Comparison of ENCODE assay signal across 20 cellular contexts in the genomic region with DNA sequence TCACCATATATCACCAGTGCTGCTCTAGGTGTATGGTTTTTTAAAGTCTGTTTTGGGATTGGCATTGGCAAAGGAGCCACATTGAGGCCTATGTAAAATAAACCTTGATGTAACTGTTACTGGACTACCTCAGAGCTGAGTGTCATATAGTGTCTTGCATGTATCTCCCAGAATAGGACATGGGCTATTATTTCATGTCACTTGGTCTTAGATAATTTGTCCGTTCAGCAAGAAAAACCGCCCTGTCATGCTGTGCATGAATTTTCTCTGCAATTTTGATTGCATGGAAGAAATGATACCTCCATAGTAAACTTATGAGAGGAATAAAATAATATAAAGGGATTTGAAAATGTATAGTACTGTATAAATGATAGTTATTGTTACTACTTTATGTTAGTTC. TPM values are rescaled to one million over a fixed set of nuclear protein-coding genes. Genes with fewer than 3 reads are reported as not detected.
DNase-seq lines count a peak whose midpoint lies in the region; ATAC-seq, FAIRE-seq and TF ChIP-seq lines count a peak whose summit lies in the region.
"Had no signal": no experiment of that assay in that cellular context is flagged by ENCODE, and none has a peak within 500 bp of the region (broad histone marks: within the 10 kb centered on the region; RNA-seq: fewer than 3 reads in every experiment).

No MANE protein-coding gene starts in this region.

- no peak overlapping the region for H3K14ac ChIP-seq in IMR-90 (replicated peaks; ENCODE audit: low read depth, low read length)

- H3K4me2 ChIP-seq in A549 (no peak overlapping the region), IMR-90 (ENCODE audit: low read depth, low read length) (no peak overlapping the region), PC-9 (no peak overlapping the region)
- H3K4me2 ChIP-seq: BLaER1 had no signal

- no peak overlapping the region for H2AK9ac ChIP-seq in IMR-90 (replicated peaks; ENCODE audit: low read depth, low read length, poor library complexity)

- H3K4me3 Mint-ChIP-seq in activated naive CD8-positive, alpha-beta T cell treated with anti-CD3 and anti-CD28 coated beads for 36 hours, result no peak overlapping the region
- H3K4me3 Mint-ChIP-seq: B cell; CD4-positive, CD25-positive, alpha-beta regulatory T cell; CD8-positive, alpha-beta T cell had no signal

- no peak overlapping the region for H4K91ac ChIP-seq in IMR-90 (ENCODE audit: insufficient read depth, low read depth, low read length)

- no peaks in the 10 kb centered on the region for H3F3A ChIP-seq in PC-9 (ENCODE audit: insufficient read depth, low read depth)

- H3K9me3 Mint-ChIP-seq in activated naive CD8-positive, alpha-beta T cell treated with anti-CD3 and anti-CD28 coated beads for 36 hours, result peaks cover 13% of the 10 kb centered on the region

- H4K8ac ChIP-seq in IMR-90 (ENCODE audit: low read depth in 2 of 2, low read length in 2 of 2), result no peak overlapping the region

- no TSS peak for BruUV-seq in IMR-90 (replicated peaks; lab: Mats Ljungman, UMichigan)
- BruUV-seq in PC-9 (replicated peaks; lab: Mats Ljungman, UMichigan), result no TSS peak

- no peak overlapping the region for H2AFZ ChIP-seq in IMR-90 (replicated peaks; ENCODE audit: low read length, poor library complexity)
- H2AFZ ChIP-seq in PC-9, result no peak overlapping the region
- H2AFZ ChIP-seq: GM23248 had no signal

- peaks cover 33% of the 10 kb centered on the region for H3K36me3 Mint-ChIP-seq in activated naive CD8-positive, alpha-beta T cell treated with anti-CD3 and anti-CD28 coated beads for 36 hours

- peak; percentile 7 for FAIRE-seq in A549 (lab: Jason Lieb, UNC)
- FAIRE-seq: GM12892, H1 had no signal

- WGBS in A549 (ENCODE audit: missing lambda C conversion rate), result 97% methylated on average over 2 of the region's 2 CpGs
- WGBS in IMR-90 (ENCODE audit: extremely low coverage in 2 of 2, insufficient read length in 1 of 2), 2 experiments, result no CpG with 5 or more reads among the region's 2 CpGs
- 55 to 87% (median 65%) methylated on average over 2 of the region's 2 CpGs for WGBS in psoas muscle, 3 donors

- no peaks in the 10 kb centered on the region for H3K9me1 ChIP-seq in IMR-90 (ENCODE audit: insufficient read depth, low read length)

- no peak overlapping the region for H2BK5ac ChIP-seq in IMR-90 (ENCODE audit: low read depth, low read length, poor library complexity, severe bottlenecking)

- H3K23ac ChIP-seq in IMR-90 (ENCODE audit: low read depth, low read length), result no peak overlapping the region

- peaks cover 4 to 10% of the 10 kb centered on the region in 2 experiments; a peak in 1 of 4 replicates for H3K79me1 ChIP-seq in IMR-90 (ENCODE audit: low read depth in 1 of 2, low read length in 2 of 2)

- no peak overlapping the region for H3K27ac Mint-ChIP-seq in activated naive CD8-positive, alpha-beta T cell treated with anti-CD3 and anti-CD28 coated beads for 36 hours
- H3K27ac Mint-ChIP-seq: B cell; CD4-positive, CD25-positive, alpha-beta regulatory T cell; CD8-positive, alpha-beta T cell had no signal

- TF ChIP-seq CTCF in A549 (IDR thresholded peaks at IDR 0.05), result no peak
- no peak for TF ChIP-seq CTCF in IMR-90 (conservative IDR thresholded peaks at IDR 0.05; ENCODE audit: low read depth, low read length)
- no peak for TF ChIP-seq CTCF in PC-9 (conservative IDR thresholded peaks at IDR 0.05)
- TF ChIP-seq CTCF in psoas muscle (IDR thresholded peaks at IDR 0.05), result no peak

- peaks cover 8% of the 10 kb centered on the region; the same call in 1 of the 2 replicates for H3K79me2 ChIP-seq in PC-9 (ENCODE audit: low read depth)

- no peak overlapping the region for H2BK15ac ChIP-seq in IMR-90 (ENCODE audit: low read depth, low read length)

- H3K18ac ChIP-seq in IMR-90 (ENCODE audit: low read depth, low read length), result no peak overlapping the region

- no peak overlapping the region for H3K56ac ChIP-seq in IMR-90 (ENCODE audit: extremely low read depth, insufficient read depth, low read length)

- H3K27ac ChIP-seq in A549, result peak overlapping the region in 1 of 2 experiments; percentile 25; a peak in 2 of 6 replicates
- H3K27ac ChIP-seq in IMR-90 (ENCODE audit: insufficient read depth, low read length), result no peak overlapping the region
- H3K27ac ChIP-seq in PC-9, result peak overlapping the region; percentile 21; the same call in 1 of the 2 replicates
- peak overlapping the region; percentile 63 for H3K27ac ChIP-seq in psoas muscle
- H3K27ac ChIP-seq in effector memory CD4-positive, alpha-beta T cell (ENCODE audit: insufficient read depth, low read length, poor library complexity, severe bottlenecking), result no peak overlapping the region
- H3K27ac ChIP-seq: BLaER1, C4-2B, GM23248 had no signal

- H4K20me1 ChIP-seq in IMR-90 (ENCODE audit: insufficient read depth, low read length) (no peaks in the 10 kb centered on the region), PC-9 (ENCODE audit: insufficient read depth) (peaks cover 8% of the 10 kb centered on the region)
- H4K20me1 ChIP-seq: BLaER1 had no signal

- ATAC-seq in A549, result no peak
- ATAC-seq in IMR-90 (ENCODE audit: low read depth), result no peak
- ATAC-seq in psoas muscle, result peak in 3 of 4 donors; percentile 86 to 89 (median 88)
- no peak for ATAC-seq in HG03457 (IDR thresholded peaks at IDR 0.05; ENCODE audit: unreplicated experiment)
- ATAC-seq: CD8-positive, alpha-beta T cell had no signal

- no peak overlapping the region for H2BK20ac ChIP-seq in IMR-90 (ENCODE audit: low read depth, low read length)

- CTCF ChIA-PET in A549 (lab: Yijun Ruan, JAX), result interaction anchor here (1.0 to 1.5 kb wide), 2 partner anchors 101 to 312 kb away, joined by 4 read pairs; no protein-coding TSS in a partner anchor
- CTCF ChIA-PET in IMR-90 (lab: Yijun Ruan, JAX), result interaction anchor here (1.2 kb wide), 1 partner anchor 10 kb away, joined by 4 read pairs; no protein-coding TSS in a partner anchor
- CTCF ChIA-PET in PC-9 (lab: Charles Lee), result interaction anchor here (0.6 kb wide), 1 partner anchor 465 kb away, joined by 3 read pairs; no protein-coding TSS in a partner anchor

- TF ChIP-seq RAD21 in A549 (conservative IDR thresholded peaks at IDR 0.05 in 1 of 2, IDR thresholded peaks at IDR 0.05 in 1 of 2), result no peak
- no peak for TF ChIP-seq RAD21 in IMR-90 (IDR thresholded peaks at IDR 0.05; ENCODE audit: low read length)

- H3K9ac ChIP-seq in IMR-90 (ENCODE audit: low read depth, low read length), result no peak overlapping the region
- H3K9ac ChIP-seq: BLaER1, GM23248 had no signal

- H3K4me1 ChIP-seq in A549, result no peaks in the 10 kb centered on the region
- H3K4me1 ChIP-seq in IMR-90 (ENCODE audit: control insufficient read depth, insufficient read depth, low read length), result no peaks in the 10 kb centered on the region
- no peaks in the 10 kb centered on the region for H3K4me1 ChIP-seq in PC-9 (replicated peaks; ENCODE audit: insufficient read depth)
- peaks cover 18% of the 10 kb centered on the region for H3K4me1 ChIP-seq in psoas muscle
- H3K4me1 ChIP-seq in effector memory CD4-positive, alpha-beta T cell (ENCODE audit: control insufficient read depth, insufficient read depth, low read length, poor library complexity, severe bottlenecking), result no peaks in the 10 kb centered on the region
- H3K4me1 ChIP-seq: BLaER1, Caco-2 had no signal

- peaks cover 5% of the 10 kb centered on the region; the same call in 1 of the 3 replicates for H3K9me3 ChIP-seq in A549
- H3K9me3 ChIP-seq in IMR-90 (ENCODE audit: control insufficient read depth, insufficient read depth, low read length), result 0 out of 2 replicates have a peak, but pooled peaks cover 2% of the 10 kb centered on the region
- peaks cover 8% of the 10 kb centered on the region; the same call in 1 of the 2 replicates for H3K9me3 ChIP-seq in PC-9 (ENCODE audit: insufficient read depth, low read depth)
- peaks cover 4% of the 10 kb centered on the region for H3K9me3 ChIP-seq in psoas muscle
- H3K9me3 ChIP-seq in effector memory CD4-positive, alpha-beta T cell (ENCODE audit: control insufficient read depth, low read length), result peaks cover 4% of the 10 kb centered on the region

- H3K4me1 Mint-ChIP-seq in activated naive CD8-positive, alpha-beta T cell treated with anti-CD3 and anti-CD28 coated beads for 36 hours, result peaks cover 4% of the 10 kb centered on the region

- H3K36me3 ChIP-seq in IMR-90 (ENCODE audit: control insufficient read depth, insufficient read depth, low read length), result no peaks in the 10 kb centered on the region
- H3K36me3 ChIP-seq in PC-9 (ENCODE audit: low read depth), result peaks cover 22% of the 10 kb centered on the region
- H3K36me3 ChIP-seq in psoas muscle (ENCODE audit: insufficient read depth in 1 of 2, low read depth in 1 of 2), result peaks cover 0 to 20% of the 10 kb centered on the region in 2 donors
- H3K36me3 ChIP-seq in effector memory CD4-positive, alpha-beta T cell (ENCODE audit: control insufficient read depth, insufficient read depth, low read length), result peaks cover 16% of the 10 kb centered on the region

- no peak overlapping the region for H3K4ac ChIP-seq in IMR-90 (ENCODE audit: low read depth, low read length)

- no peak overlapping the region for H2AK5ac ChIP-seq in IMR-90 (ENCODE audit: low read depth, low read length)

- in situ Hi-C loops in IMR-90 (cut with MboI; ENCODE audit: low sequenced_read_pairs), result no loop called here

- no peaks in the 10 kb centered on the region for H3K9me2 ChIP-seq in PC-9 (ENCODE audit: insufficient read depth)

- dilution Hi-C loops in IMR-90 (cut with HindIII; ENCODE audit: low sequenced_read_pairs, unreplicated experiment), result no loop called here

- intact Hi-C loops in IMR-90 (cut with micrococcal nuclease), result no loop called here
- intact Hi-C loops in PC-9 (cut with micrococcal nuclease; ENCODE audit: unreplicated experiment), result no loop called here
- intact Hi-C loops in psoas muscle (cut with DNase I), result no loop called here

- POLR2A ChIA-PET in A549 (lab: Yijun Ruan, JAX) (no interaction called here), IMR-90 (lab: Charles Lee; ENCODE audit: unreplicated experiment) (no interaction called here), PC-9 (lab: Charles Lee; ENCODE audit: unreplicated experiment) (no interaction called here)

- TF ChIP-seq POLR2A in A549 (IDR thresholded peaks at IDR 0.05; ENCODE audit: low read length) (no peak), IMR-90 (IDR thresholded peaks at IDR 0.05; ENCODE audit: low read depth, low read length) (no peak)

- TF ChIP-seq EP300 in A549 (IDR thresholded peaks at IDR 0.05), result no peak

- no peak overlapping the region for H4K5ac ChIP-seq in IMR-90 (ENCODE audit: low read depth, low read length)

- H3K4me3 ChIP-seq in A549 (no peak overlapping the region), IMR-90 (ENCODE audit: insufficient read depth, low read depth, low read length) (no peak overlapping the region), PC-9 (no peak overlapping the region), psoas muscle (no peak overlapping the region)
- no peak overlapping the region for H3K4me3 ChIP-seq in effector memory CD4-positive, alpha-beta T cell (ENCODE audit: insufficient read depth, low read depth, low read length, poor library complexity, severe bottlenecking)
- H3K4me3 ChIP-seq: BLaER1, GM23248 had no signal

- no peaks in the 10 kb centered on the region for H3K27me3 Mint-ChIP-seq in activated naive CD8-positive, alpha-beta T cell treated with anti-CD3 and anti-CD28 coated beads for 36 hours
- H3K27me3 Mint-ChIP-seq: B cell; CD4-positive, CD25-positive, alpha-beta regulatory T cell had no signal

- H2BK120ac ChIP-seq in IMR-90 (ENCODE audit: low read depth, low read length), result no peak overlapping the region

- DNase-seq in A549 (ENCODE audit: low read depth in 1 of 2, low spot score in 1 of 2) (peak in 1 of 2 experiments; percentile 10), IMR-90 (no peak), PC-9 (no peak), psoas muscle (no peak)
- no peak for DNase-seq in effector memory CD4-positive, alpha-beta T cell
- no peak for DNase-seq in activated naive CD8-positive, alpha-beta T cell treated with anti-CD3 and anti-CD28 coated beads for 36 hours
- DNase-seq: Caco-2; CD4-positive, CD25-positive, alpha-beta regulatory T cell; CD8-positive, alpha-beta T cell; DMS153; DND-41; GM23248; H7; HCEC 1CT had no signal

- H3K27me3 ChIP-seq in IMR-90 (ENCODE audit: control insufficient read depth, insufficient read depth, low read length), result no peaks in the 10 kb centered on the region
- no peaks in the 10 kb centered on the region for H3K27me3 ChIP-seq in PC-9 (ENCODE audit: insufficient read depth, low read depth)
- H3K27me3 ChIP-seq in psoas muscle (ENCODE audit: insufficient read depth in 3 of 3, low read length in 2 of 3), result no peaks in the 10 kb centered on the region
- no peaks in the 10 kb centered on the region for H3K27me3 ChIP-seq in effector memory CD4-positive, alpha-beta T cell (replicated peaks; ENCODE audit: control insufficient read depth, insufficient read depth, low read length, poor library complexity, severe bottlenecking)
- H3K27me3 ChIP-seq: BLaER1 had no signal

RNA-seq across cellular contexts. Expression of gene RNF13, which starts 59.6 kb away (rescaled TPM):
- polyA plus RNA-seq in A549 (2011; rRNA removed) (100 and 102 TPM in 2 replicates), A549 (2017; fragmentation: RNase III; extraction: RNeasy Plus Mini Kit Qiagen cat#74134 plus additional on column Dnase treatment) (39.0 to 46.2 TPM (median 44.5 TPM) in 3 replicates), IMR-90 (2012; rRNA removed) (9.3 and 12.8 TPM in 2 replicates), psoas muscle (10 to 100 TPM; 21.7 to 44.0 (median 32.9) TPM)
- 17.0 and 18.0 TPM in 2 replicates for polyA plus RNA-seq in A549 (2012; cell fraction: cytosol; rRNA removed)
- polyA plus RNA-seq in A549 (2012; cell fraction: nucleus; rRNA removed), result 10.5 and 11.5 TPM in 2 replicates
- 96.6 and 97.9 TPM in 2 replicates for polyA minus RNA-seq in A549 (2011; rRNA and poly(A)+ RNA removed)
- total RNA-seq in IMR-90 (2012; rRNA removed) (29.8 and 39.2 TPM in 2 replicates), PC-9 (2021) (40.1 and 65.0 TPM in 2 replicates), psoas muscle (10 to 100 TPM; 39.8 to 51.0 (median 43.9) TPM)
- 3.6 and 7.2 TPM in 2 replicates for polyA plus RNA-seq in IMR-90 (2012; cell fraction: cytosol; rRNA removed)
- 1.4 and 16.5 TPM in 2 replicates for polyA plus RNA-seq in IMR-90 (2012; cell fraction: nucleus; rRNA removed; ENCODE audit: low replicate concordance)
- total RNA-seq in activated naive CD8-positive, alpha-beta T cell treated with anti-CD3 and anti-CD28 coated beads for 36 hours, result 10 to 100 TPM; 28.8 to 29.5 TPM

Comparison
In these comparisons a context has a peak if more than half of its experiments do, and no peak if none do; other contexts are left out.
1. ATAC-seq: peak in psoas muscle (3 of 4); none in A549 (0 of 2), IMR-90 (single experiment) and HG03457 (single experiment).
2. H3K27ac ChIP-seq: peak in PC-9 (single experiment) and psoas muscle (single experiment); none in IMR-90 (single experiment) and effector memory CD4-positive, alpha-beta T cell (single experiment).